In genomic region chr20:63980806-63981728, GRCh38 we compare ENCODE assay signal across 8 cellular contexts. TPM values are rescaled to one million over a fixed set of nuclear protein-coding genes. Genes with fewer than 3 reads are reported as not detected.
DNase-seq lines count a peak whose midpoint lies in the region; ATAC-seq and TF ChIP-seq lines count a peak whose summit lies in the region.

Gene PRPF6, plus strand, starts transcription at chr20:63981132. Its CDS starts 114 bp downstream, at chr20:63981246.

- DNase-seq in COR-L47 (lab: John Stamatoyannopoulos, UW) = peak; percentile 97
- DNase-seq in GM20000 (ENCODE audit: low spot score) = peak; percentile 99
- peak in 73 of 76 experiments; percentile 42 to 98 (median 91) for DNase-seq in HUDEP-2 (lab: John Stamatoyannopoulos, UW; ENCODE audit: unreplicated experiment in 76 of 76)
- peak; percentile 98 for DNase-seq in NOMO-1 treated with dmso at 0.1 percent for 144 hours (lab: John Stamatoyannopoulos, UW; ENCODE audit: unreplicated experiment)
- peak; percentile 97 for DNase-seq in activated CD8-positive, alpha-beta memory T cell treated with anti-CD3 and anti-CD28 coated beads, Interleukin-2, amount 10 ng/mL, durations not matched to agents 7 days and 5 days
- DNase-seq in endodermal cell = peak; percentile 98
- peak; percentile 98 for DNase-seq in mesenteric fat pad (ENCODE audit: low spot score)
- DNase-seq in stimulated activated CD8-positive, alpha-beta memory T cell treated with anti-CD3 and anti-CD28 coated beads, Interleukin-15, amount 100 ng/mL, for 24 hours (ENCODE audit: low read depth) = peak; percentile 89

- peak; percentile 64 for ATAC-seq in activated CD8-positive, alpha-beta memory T cell treated with anti-CD3 and anti-CD28 coated beads, Interleukin-2, amount 10 ng/mL, durations not matched to agents 7 days and 5 days

- H3K9me3 Mint-ChIP-seq in activated CD8-positive, alpha-beta memory T cell treated with anti-CD3 and anti-CD28 coated beads, Interleukin-2, amount 10 ng/mL, durations not matched to agents 7 days and 5 days (ENCODE audit: low read depth) = no peaks in the 10 kb centered on the region
- no peaks in the 10 kb centered on the region for H3K9me3 Mint-ChIP-seq in endodermal cell

- H3K4me3 Mint-ChIP-seq in activated CD8-positive, alpha-beta memory T cell treated with anti-CD3 and anti-CD28 coated beads, Interleukin-2, amount 10 ng/mL, durations not matched to agents 7 days and 5 days = peak within 1 kb of the TSS; percentile 92
- peak within 1 kb of the TSS; percentile 88 for H3K4me3 Mint-ChIP-seq in endodermal cell

- peak within 1 kb of the TSS; percentile 77 for H3K27ac ChIP-seq in endodermal cell (ENCODE audit: low read depth, low read length)

- no peaks in the 10 kb centered on the region for H3K27me3 ChIP-seq in endodermal cell (ENCODE audit: control insufficient read depth, insufficient read depth, low read length, poor library complexity, severe bottlenecking)

- TF ChIP-seq CTCF in GM20000 (IDR thresholded peaks at IDR 0.05; ENCODE audit: extremely low read depth, missing control alignments) = peak; percentile 71
- TF ChIP-seq CTCF in endodermal cell (conservative IDR thresholded peaks at IDR 0.05) = peak; percentile 93

- CTCF ChIA-PET in activated CD8-positive, alpha-beta memory T cell treated with anti-CD3 and anti-CD28 coated beads, Interleukin-2, amount 10 ng/mL, durations not matched to agents 7 days and 5 days (lab: Charles Lee) = interaction anchor here (0.7 to 4.5 kb wide), 31 partner anchors 7 to 339 kb away, joined by 3 to 190 read pairs (median 6); partner anchors contain the start of genes ARFRP1, C20orf204, OPRL1 and RGS19

- H3K4me3 ChIP-seq in endodermal cell (ENCODE audit: low read length) = peak within 1 kb of the TSS; percentile 85

- peaks cover 59% of the 10 kb centered on the region for H3K4me1 Mint-ChIP-seq in activated CD8-positive, alpha-beta memory T cell treated with anti-CD3 and anti-CD28 coated beads, Interleukin-2, amount 10 ng/mL, durations not matched to agents 7 days and 5 days
- peaks cover 19% of the 10 kb centered on the region for H3K4me1 Mint-ChIP-seq in endodermal cell

- H3K27me3 Mint-ChIP-seq in activated CD8-positive, alpha-beta memory T cell treated with anti-CD3 and anti-CD28 coated beads, Interleukin-2, amount 10 ng/mL, durations not matched to agents 7 days and 5 days = no peaks in the 10 kb centered on the region
- peaks cover 8% of the 10 kb centered on the region for H3K27me3 Mint-ChIP-seq in endodermal cell (ENCODE audit: insufficient read depth)

- H3K9ac ChIP-seq in endodermal cell (ENCODE audit: extremely low read depth, low read length, poor library complexity, severe bottlenecking) = peak within 1 kb of the TSS; percentile 69

- peaks cover 33% of the 10 kb centered on the region for H3K36me3 ChIP-seq in endodermal cell (ENCODE audit: control insufficient read depth, insufficient read depth, low read length)

- peak within 1 kb of the TSS; percentile 99 for H3K27ac Mint-ChIP-seq in activated CD8-positive, alpha-beta memory T cell treated with anti-CD3 and anti-CD28 coated beads, Interleukin-2, amount 10 ng/mL, durations not matched to agents 7 days and 5 days
- peak within 1 kb of the TSS; percentile 98 for H3K27ac Mint-ChIP-seq in endodermal cell

- peaks cover 30% of the 10 kb centered on the region for H3K36me3 Mint-ChIP-seq in activated CD8-positive, alpha-beta memory T cell treated with anti-CD3 and anti-CD28 coated beads, Interleukin-2, amount 10 ng/mL, durations not matched to agents 7 days and 5 days
- H3K36me3 Mint-ChIP-seq in endodermal cell (ENCODE audit: low read depth) = peaks cover 30% of the 10 kb centered on the region

- no peaks in the 10 kb centered on the region for H3K9me3 ChIP-seq in endodermal cell (ENCODE audit: control insufficient read depth, low read length)

- 0% methylated on average over 24 to 75 of the region's 75 CpGs for WGBS in endodermal cell (ENCODE audit: insufficient coverage in 1 of 2, insufficient read length in 1 of 2), 2 experiments

- peaks cover 9% of the 10 kb centered on the region for H3K4me1 ChIP-seq in endodermal cell (ENCODE audit: control insufficient read depth, insufficient read depth, low read length)

RNA-seq across cellular contexts. Expression of gene PRPF6, which starts in this region (rescaled TPM):
- 10 to 100 TPM; 77.5 to 80.6 TPM for total RNA-seq in activated CD8-positive, alpha-beta memory T cell treated with anti-CD3 and anti-CD28 coated beads, Interleukin-2, amount 10 ng/mL, durations not matched to agents 7 days and 5 days
- 10 to 100 TPM; 73.3 to 73.9 TPM for total RNA-seq in endodermal cell
- 58.8 TPM for polyA plus RNA-seq in endodermal cell (2013, experiment 1 of 2)
- polyA plus RNA-seq in endodermal cell (2013, experiment 2 of 2) = 53.3 TPM
- total RNA-seq in mesenteric fat pad = 46.3 TPM

Comparison
In these comparisons a context has a peak if more than half of its experiments do, and no peak if none do; other contexts are left out.
1. Peak in every context shown above with its lines: DNase-seq, ATAC-seq, H3K4me3 ChIP-seq and H3K27ac ChIP-seq.